Comparison of ENCODE assay signal across 8 cellular contexts in genomic region chr14:54440454-54440853, GRCh38. TPM values are rescaled to one million over a fixed set of nuclear protein-coding genes. Genes with fewer than 3 reads are reported as not detected.
DNase-seq lines count a peak whose midpoint lies in the region; ATAC-seq and TF ChIP-seq lines count a peak whose summit lies in the region.

No MANE protein-coding gene starts in this region.

- peaks cover 20% of the 10 kb centered on the region for H3K4me1 ChIP-seq in Panc1 (ENCODE audit: control insufficient read depth, insufficient read depth, low read length)
- peaks cover 0 to 2% of the 10 kb centered on the region in 2 donors for H3K4me1 ChIP-seq in esophagus (ENCODE audit: control insufficient read depth in 2 of 2, insufficient read depth in 2 of 2, low read length in 1 of 2)
- H3K4me1 ChIP-seq in ovary (ENCODE audit: insufficient read depth) = peaks cover 8% of the 10 kb centered on the region

- peak overlapping the region; percentile 69 to 76 for H3K4me3 ChIP-seq in Panc1 (ENCODE audit: low read depth in 2 of 2, low read length in 2 of 2)
- peak overlapping the region; percentile 78 to 89 for H3K4me3 ChIP-seq in esophagus (ENCODE audit: low read depth in 1 of 2, low read length in 2 of 2)
- H3K4me3 ChIP-seq in ovary = peak overlapping the region; percentile 80

- H3K36me3 ChIP-seq in Panc1 (ENCODE audit: control insufficient read depth, insufficient read depth, low read length) (peaks cover 5% of the 10 kb centered on the region), esophagus (ENCODE audit: control insufficient read depth in 2 of 2, insufficient read depth in 2 of 2, low read length in 1 of 2) (no peaks in the 10 kb centered on the region), ovary (no peaks in the 10 kb centered on the region)

- TF ChIP-seq POLR2A in ovary (IDR thresholded peaks at IDR 0.05) = no peak

- H3K9me3 ChIP-seq in Panc1 (ENCODE audit: control insufficient read depth, insufficient read depth, low read depth, low read length) (no peaks in the 10 kb centered on the region), esophagus (ENCODE audit: control insufficient read depth in 2 of 2, insufficient read depth in 1 of 2, low read depth in 1 of 2, low read length in 1 of 2) (no peaks in the 10 kb centered on the region), ovary (no peaks in the 10 kb centered on the region)

- no peak for ATAC-seq in Panc1

- BruUV-seq in Panc1 (replicated peaks; lab: Mats Ljungman, UMichigan) = no TSS peak

- intact Hi-C loops in Panc1 (cut with micrococcal nuclease; ENCODE audit: unreplicated experiment) = no loop called here
- intact Hi-C loops in ovary (cut with DNase I) = no loop called here

- WGBS in esophagus, 2 donors = 2% methylated on average over 4 of the region's 4 CpGs
- WGBS in ovary, 3 donors = 0 to 2% (median 0%) methylated on average over 4 of the region's 4 CpGs

- no peak for TF ChIP-seq EP300 in ovary (IDR thresholded peaks at IDR 0.05)

- H3K27me3 ChIP-seq in Panc1 (ENCODE audit: control insufficient read depth, insufficient read depth, low read length) (no peaks in the 10 kb centered on the region), esophagus (ENCODE audit: control insufficient read depth in 1 of 2, insufficient read depth in 2 of 2, low read length in 2 of 2) (no peaks in the 10 kb centered on the region), ovary (no peaks in the 10 kb centered on the region)

- no peak for TF ChIP-seq CTCF in Panc1 (IDR thresholded peaks at IDR 0.05)
- no peak for TF ChIP-seq CTCF in ovary (IDR thresholded peaks at IDR 0.05)

- H3K27ac ChIP-seq in Panc1 (ENCODE audit: low read length) (peak overlapping the region; percentile 93), esophagus (ENCODE audit: low read depth in 2 of 2, low read length in 1 of 2) (peak overlapping the region; percentile 95 to 99), ovary (peak overlapping the region; percentile 84 to 97)

- CTCF ChIA-PET in Panc1 (lab: Charles Lee) = interaction anchor here (0.6 kb wide), 1 partner anchor 422 kb away, joined by 6 read pairs; no protein-coding TSS in a partner anchor

- in situ Hi-C loops in G401 (cut with HindIII; ENCODE audit: low sequenced_read_pairs) (no loop called here), Panc1 (cut with HindIII; ENCODE audit: low pct_unique_long_range_greater_than_20kb, low sequenced_read_pairs) (no loop called here)

- POLR2A ChIA-PET in Panc1 (lab: Charles Lee) = no interaction called here

- DNase-seq in G401 (ENCODE audit: low spot score) = peak; percentile 35
- no peak for DNase-seq in Panc1 (ENCODE audit: low read depth, low spot score)
- no peak for DNase-seq in ovary
- DNase-seq in NCI-H345 (lab: John Stamatoyannopoulos, UW) = no peak
- DNase-seq in NCI-H510A (lab: John Stamatoyannopoulos, UW) = no peak
- no peak for DNase-seq in central memory CD4-positive, alpha-beta T cell
- no peak for DNase-seq in NCI-H1105 (lab: John Stamatoyannopoulos, UW)

RNA-seq across cellular contexts. Expression of gene CNIH1, which starts 0.7 kb away (rescaled TPM):
- total RNA-seq in G401 (2014; rRNA removed; shearing (Covaris generic)) = 257 and 284 TPM in 2 replicates
- 83.7 TPM for total RNA-seq in Panc1 (2021; ENCODE audit: unreplicated experiment)
- 60.0 TPM for polyA plus RNA-seq in Panc1 (2012; ENCODE audit: insufficient read length)
- 10 to 100 TPM; 41.6 to 91.4 TPM for polyA plus RNA-seq in esophagus
- 100 to 1,000 TPM in 1 of 7 donors, 10 to 100 TPM in 6; 53.5 to 101 (median 63.3) TPM for total RNA-seq in ovary
- 100 to 1,000 TPM in 1 of 2 donors, 10 to 100 TPM in 1; 67.0 to 203 TPM for polyA plus RNA-seq in ovary

RNA-seq across cellular contexts. Expression of gene CDKN3, which starts 43.6 kb away (rescaled TPM):
- total RNA-seq in G401 (2014; rRNA removed; shearing (Covaris generic)) = 110 and 135 TPM in 2 replicates
- total RNA-seq in Panc1 (2021; ENCODE audit: unreplicated experiment) (36.1 TPM), ovary (1 to 10 TPM in 6 of 7 donors, under 1 TPM in 1; 0.56 to 3.1 (median 1.5) TPM)
- polyA plus RNA-seq in Panc1 (2012; ENCODE audit: insufficient read length) = 9.0 TPM
- polyA plus RNA-seq in esophagus (10 to 100 TPM; 17.0 to 25.5 TPM), ovary (1 to 10 TPM; 2.5 to 3.1 TPM)

RNA-seq across cellular contexts. Expression of gene GMFB, which starts 48.3 kb away (rescaled TPM):
- total RNA-seq in G401 (2014; rRNA removed; shearing (Covaris generic)) = 94.1 and 134 TPM in 2 replicates
- total RNA-seq in Panc1 (2021; ENCODE audit: unreplicated experiment) = 54.2 TPM
- 18.2 TPM for polyA plus RNA-seq in Panc1 (2012; ENCODE audit: insufficient read length)
- 10 to 100 TPM in 1 of 2 donors, 1 to 10 TPM in 1; 6.9 to 10.5 TPM for polyA plus RNA-seq in esophagus
- total RNA-seq in ovary = 10 to 100 TPM; 29.3 to 65.5 (median 33.8) TPM
- polyA plus RNA-seq in ovary = 10 to 100 TPM; 14.1 to 18.6 TPM
